Comparison of ENCODE assay signal across 8 cellular contexts in genomic region chrX:130902783-130903613, GRCh38. TPM values are rescaled to one million over a fixed set of nuclear protein-coding genes. Genes with fewer than 3 reads are reported as not detected.
A peak's percentile ranks its signal among the peaks of the same experiment; 100 is the strongest.
DNase-seq lines count a peak whose midpoint lies in the region; ATAC-seq, FAIRE-seq and TF ChIP-seq lines count a peak whose summit lies in the region.

A gene with protein sequence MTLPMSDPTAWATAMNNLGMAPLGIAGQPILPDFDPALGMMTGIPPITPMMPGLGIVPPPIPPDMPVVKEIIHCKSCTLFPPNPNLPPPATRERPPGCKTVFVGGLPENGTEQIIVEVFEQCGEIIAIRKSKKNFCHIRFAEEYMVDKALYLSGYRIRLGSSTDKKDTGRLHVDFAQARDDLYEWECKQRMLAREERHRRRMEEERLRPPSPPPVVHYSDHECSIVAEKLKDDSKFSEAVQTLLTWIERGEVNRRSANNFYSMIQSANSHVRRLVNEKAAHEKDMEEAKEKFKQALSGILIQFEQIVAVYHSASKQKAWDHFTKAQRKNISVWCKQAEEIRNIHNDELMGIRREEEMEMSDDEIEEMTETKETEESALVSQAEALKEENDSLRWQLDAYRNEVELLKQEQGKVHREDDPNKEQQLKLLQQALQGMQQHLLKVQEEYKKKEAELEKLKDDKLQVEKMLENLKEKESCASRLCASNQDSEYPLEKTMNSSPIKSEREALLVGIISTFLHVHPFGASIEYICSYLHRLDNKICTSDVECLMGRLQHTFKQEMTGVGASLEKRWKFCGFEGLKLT (minus strand): TSS chrX:130903209. CDS start chrX:130703216, 199,993 bp downstream.

- no peak within 1 kb of the TSS for H2BK120ac ChIP-seq in mesendoderm (ENCODE audit: low read depth, low read length)

- H3K36me3 Mint-ChIP-seq in endodermal cell (ENCODE audit: low read depth): peaks cover 4% of the 10 kb centered on the region

- peak within 1 kb of the TSS; percentile 86 for H3K56ac ChIP-seq in mesendoderm (ENCODE audit: low read length)

- peak within 1 kb of the TSS; percentile 99 for H3K18ac ChIP-seq in mesendoderm (ENCODE audit: low read length)

- no peaks in the 10 kb centered on the region for H3K36me3 ChIP-seq in endodermal cell (ENCODE audit: control insufficient read depth, insufficient read depth, low read length)
- H3K36me3 ChIP-seq in mesendoderm (ENCODE audit: control insufficient read depth, insufficient read depth, low read length): no peaks in the 10 kb centered on the region

- H3K27me3 Mint-ChIP-seq in endodermal cell (ENCODE audit: insufficient read depth): no peaks in the 10 kb centered on the region

- no peaks in the 10 kb centered on the region for H3K9me3 ChIP-seq in endodermal cell (ENCODE audit: control insufficient read depth, low read length)

- H3K79me1 ChIP-seq in mesendoderm (ENCODE audit: low read length): no peaks in the 10 kb centered on the region

- H3K4me3 Mint-ChIP-seq in endodermal cell: no peak within 1 kb of the TSS

- FAIRE-seq in HTR-8/SVneo (lab: Jason Lieb, UNC): no peak

- H3K4me1 ChIP-seq in endodermal cell (ENCODE audit: control insufficient read depth, insufficient read depth, low read length): no peaks in the 10 kb centered on the region
- H3K4me1 ChIP-seq in mesendoderm (ENCODE audit: control insufficient read depth, low read depth, low read length): no peaks in the 10 kb centered on the region

- H3K23ac ChIP-seq in mesendoderm (ENCODE audit: low read length): no peak within 1 kb of the TSS

- H3K27ac Mint-ChIP-seq in endodermal cell: no peak within 1 kb of the TSS

- H3K9me3 Mint-ChIP-seq in endodermal cell: no peaks in the 10 kb centered on the region

- peak; percentile 97 for ATAC-seq in GM21367 (IDR thresholded peaks at IDR 0.05; ENCODE audit: unreplicated experiment)

- H3K79me2 ChIP-seq in mesendoderm (ENCODE audit: control insufficient read depth, insufficient read depth, low read length): no peaks in the 10 kb centered on the region

- peaks cover 18% of the 10 kb centered on the region for H3K4me1 Mint-ChIP-seq in endodermal cell

- no peak within 1 kb of the TSS for H2BK15ac ChIP-seq in mesendoderm (replicated peaks; ENCODE audit: low read depth)

- H3K4me2 ChIP-seq in mesendoderm (ENCODE audit: low read length): peak within 1 kb of the TSS; percentile 61

- no peak within 1 kb of the TSS for H4K5ac ChIP-seq in mesendoderm (ENCODE audit: low read length)

- WGBS in endodermal cell (ENCODE audit: insufficient coverage in 1 of 2, insufficient read length in 1 of 2), 2 experiments: 0% methylated on average over 32 of the region's 50 CpGs; no CpG with 5 or more reads in 1 of the 2 experiments
- no CpG with 5 or more reads among the region's 50 CpGs for WGBS in mesendoderm (ENCODE audit: extremely low coverage, insufficient coverage, low lambda C conversion rate)

- DNase-seq in COLO829 (ENCODE audit: low spot score) (peak; percentile 82), HTR-8/SVneo (ENCODE audit: insufficient read length, low spot score) (peak; percentile 65), NOMO-1 treated with dmso at 0.1 percent for 144 hours (lab: John Stamatoyannopoulos, UW; ENCODE audit: unreplicated experiment) (peak; percentile 90), endodermal cell (peak; percentile 96), mesendoderm (peak; percentile 99)
- DNase-seq in activated CD8-positive, alpha-beta memory T cell treated with anti-CD3 and anti-CD28 coated beads for 48 hours (ENCODE audit: low read depth in 2 of 3, low spot score in 2 of 3): peak; percentile 17 to 53 (median 52)
- DNase-seq in stimulated activated CD8-positive, alpha-beta memory T cell treated with anti-CD3 and anti-CD28 coated beads, Interleukin-15, amount 100 ng/mL, for 24 hours (ENCODE audit: low read depth): peak; percentile 46

- H4K8ac ChIP-seq in mesendoderm (ENCODE audit: low read depth, low read length): peak within 1 kb of the TSS; percentile 76

- H3K27ac ChIP-seq in endodermal cell (ENCODE audit: low read depth, low read length) (peak within 1 kb of the TSS; percentile 86), mesendoderm (ENCODE audit: low read depth, low read length) (peak within 1 kb of the TSS; percentile 36)

- no peak within 1 kb of the TSS for H2BK5ac ChIP-seq in mesendoderm (ENCODE audit: low read length)

- TF ChIP-seq CTCF in endodermal cell (conservative IDR thresholded peaks at IDR 0.05): no peak

- H3K9ac ChIP-seq in endodermal cell (ENCODE audit: extremely low read depth, low read length, poor library complexity, severe bottlenecking) (peak within 1 kb of the TSS; percentile 64), mesendoderm (ENCODE audit: low read length) (peak within 1 kb of the TSS; percentile 79)

- no peaks in the 10 kb centered on the region for H3K27me3 ChIP-seq in endodermal cell (ENCODE audit: control insufficient read depth, insufficient read depth, low read length, poor library complexity, severe bottlenecking)
- no peaks in the 10 kb centered on the region for H3K27me3 ChIP-seq in mesendoderm (ENCODE audit: insufficient read depth, low read length, poor library complexity)

- H3K4me3 ChIP-seq in endodermal cell (ENCODE audit: low read length): peak within 1 kb of the TSS; percentile 86
- H3K4me3 ChIP-seq in mesendoderm (ENCODE audit: low read length): peak within 1 kb of the TSS; percentile 65

- no peak within 1 kb of the TSS for H3K4ac ChIP-seq in mesendoderm (ENCODE audit: low read depth, low read length)

- no peak within 1 kb of the TSS for H2AK5ac ChIP-seq in mesendoderm (ENCODE audit: low read length)

RNA-seq across cellular contexts. Expression of the gene that starts here (rescaled TPM):
- 10 to 100 TPM in 1 of 2 donors, 1 to 10 TPM in 1; 7.3 to 26.2 TPM for total RNA-seq in endodermal cell
- polyA plus RNA-seq in endodermal cell (2013, experiment 1 of 2): 25.6 TPM
- 19.5 TPM for polyA plus RNA-seq in endodermal cell (2013, experiment 2 of 2)
- polyA plus RNA-seq in mesendoderm (2013, experiment 1 of 2): 8.8 TPM
- polyA plus RNA-seq in mesendoderm (2013, experiment 2 of 2): 8.7 TPM

Comparison
In these comparisons a context has a peak if more than half of its experiments do, and no peak if none do; other contexts are left out.
1. Peak in every context shown above with its lines: DNase-seq, ATAC-seq, H3K4me3 ChIP-seq and H3K27ac ChIP-seq.
2. DNase-seq: peak in every context shown above with its lines; median percentile 99 in mesendoderm; 96 in endodermal cell; 90 in NOMO-1 treated with dmso at 0.1 percent for 144 hours; 82 in COLO829; 65 in HTR-8/SVneo; 52 in activated CD8-positive, alpha-beta memory T cell treated with anti-CD3 and anti-CD28 coated beads for 48 hours; 46 in stimulated activated CD8-positive, alpha-beta memory T cell treated with anti-CD3 and anti-CD28 coated beads, Interleukin-15, amount 100 ng/mL, for 24 hours.